ENCODE assay signal across 7 cellular contexts in genomic region chr20:39264506-39265172, GRCh38.
DNase-seq lines count a peak whose midpoint lies in the region; ATAC-seq and TF ChIP-seq lines count a peak whose summit lies in the region.

No MANE protein-coding gene starts in this region.

- no peaks in the 10 kb centered on the region for H4K20me1 ChIP-seq in hepatocyte (ENCODE audit: insufficient read depth, poor library complexity, severe bottlenecking)

- TF ChIP-seq POLR2A in sigmoid colon (IDR thresholded peaks at IDR 0.05), result no peak

- H3K9me3 ChIP-seq in hepatocyte (ENCODE audit: low read depth), result no peaks in the 10 kb centered on the region
- H3K9me3 ChIP-seq in sigmoid colon, result no peaks in the 10 kb centered on the region

- H3K27me3 ChIP-seq in hepatocyte (no peaks in the 10 kb centered on the region), sigmoid colon (no peaks in the 10 kb centered on the region)

- no peaks in the 10 kb centered on the region for H3K79me2 ChIP-seq in hepatocyte

- H3K4me1 ChIP-seq in hepatocyte (ENCODE audit: insufficient read depth) (no peaks in the 10 kb centered on the region), sigmoid colon (peaks cover 0 to 9% (median 4%) of the 10 kb centered on the region in 4 donors)

- H3K4me2 ChIP-seq in hepatocyte, result no peak overlapping the region

- intact Hi-C loops in sigmoid colon (cut with DNase I), result loop anchor here (5.0 kb wide), 3 partner anchors 608 to 1698 kb away; partner anchors contain the start of gene MAFB

- ATAC-seq in GM19467 (IDR thresholded peaks at IDR 0.05; ENCODE audit: unreplicated experiment), result no peak

- H3K4me3 ChIP-seq in GM12864 (ENCODE audit: low read depth, low read length) (no peak overlapping the region), hepatocyte (no peak overlapping the region), sigmoid colon (no peak overlapping the region)

- 23% methylated on average over 3 of the region's 3 CpGs for WGBS in hepatocyte (ENCODE audit: low lambda C conversion rate, missing lambda C conversion rate)
- WGBS in sigmoid colon, 2 donors, result 4 to 22% methylated on average over 3 of the region's 3 CpGs

- no peak overlapping the region for H3K27ac ChIP-seq in hepatocyte
- H3K27ac ChIP-seq in sigmoid colon, result no peak overlapping the region

- H3K9me2 ChIP-seq in hepatocyte (replicated peaks; ENCODE audit: insufficient read depth), result no peaks in the 10 kb centered on the region

- no peak for TF ChIP-seq EP300 in sigmoid colon (IDR thresholded peaks at IDR 0.05)

- H3K36me3 ChIP-seq in hepatocyte (replicated peaks; ENCODE audit: insufficient read depth, low read depth) (no peaks in the 10 kb centered on the region), sigmoid colon (no peaks in the 10 kb centered on the region)

- peak; percentile 7 for DNase-seq in GM12864 (ENCODE audit: low read depth)
- peak; percentile 32 for DNase-seq in LHCN-M2 (ENCODE audit: low read depth)
- DNase-seq in RPMI8226, result peak; percentile 53
- DNase-seq in anterior cingulate cortex (lab: John Stamatoyannopoulos, UW), result peak in 47 of 58 donors; percentile 1 to 72 (median 17)
- peak; percentile 84 for DNase-seq in hepatocyte (ENCODE audit: low spot score)
- DNase-seq in sigmoid colon, result peak; percentile 82

- no peak overlapping the region for H2AFZ ChIP-seq in hepatocyte

- TF ChIP-seq CTCF in GM12864 (IDR thresholded peaks at IDR 0.05; ENCODE audit: low read depth, low read length, missing control alignments) (peak; percentile 91), hepatocyte (IDR thresholded peaks at IDR 0.05; ENCODE audit: poor library complexity) (peak; percentile 78), sigmoid colon (IDR thresholded peaks at IDR 0.05) (peak; percentile 32 to 82 (median 62))

Comparison
In these comparisons a context has a peak if more than half of its experiments do, and no peak if none do; other contexts are left out.
1. DNase-seq: peak in every context shown above with its lines; median percentile 84 in hepatocyte; 82 in sigmoid colon; 53 in RPMI8226; 32 in LHCN-M2; 17 in anterior cingulate cortex; 7 in GM12864.